Comparison of ENCODE assay signal across 8 cellular contexts in the genomic region with DNA sequence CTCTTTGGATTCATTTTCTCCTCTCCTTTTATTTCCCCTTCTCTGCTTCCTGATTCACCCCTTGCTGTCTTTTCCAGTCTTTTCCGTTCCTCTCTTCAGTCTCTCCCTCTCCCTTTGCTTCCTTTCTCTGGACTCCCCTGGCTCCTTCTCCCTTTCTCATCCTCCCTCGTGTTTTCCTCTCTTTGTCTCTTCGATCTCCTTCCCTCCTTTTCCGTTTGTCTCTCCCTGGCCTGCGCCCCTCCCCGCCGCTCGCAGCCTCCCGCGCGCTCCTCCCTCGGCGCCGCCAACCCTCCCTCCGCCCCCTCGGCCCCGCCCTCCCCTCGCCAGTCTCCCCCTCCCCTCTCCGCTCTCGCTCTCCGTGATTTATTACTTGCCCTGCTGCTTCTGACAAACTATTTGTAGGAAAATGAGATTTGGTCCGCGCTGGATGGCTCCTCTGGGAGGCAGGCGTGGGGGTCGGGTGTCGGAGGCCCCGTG. TPM values are rescaled to one million over a fixed set of nuclear protein-coding genes. Genes with fewer than 3 reads are reported as not detected.
DNase-seq lines count a peak whose midpoint lies in the region; ATAC-seq and TF ChIP-seq lines count a peak whose summit lies in the region.

No MANE protein-coding gene starts in this region.

- peaks cover 10% of the 10 kb centered on the region for H3K36me3 Mint-ChIP-seq in Calu3 (ENCODE audit: insufficient read depth, unreplicated experiment)
- no peaks in the 10 kb centered on the region for H3K36me3 Mint-ChIP-seq in activated naive CD8-positive, alpha-beta T cell treated with anti-CD3 and anti-CD28 coated beads for 36 hours

- H3K4me3 Mint-ChIP-seq in Calu3 (ENCODE audit: low read depth, unreplicated experiment): peak overlapping the region; percentile 80
- H3K4me3 Mint-ChIP-seq in activated naive CD8-positive, alpha-beta T cell treated with anti-CD3 and anti-CD28 coated beads for 36 hours: peak overlapping the region; percentile 63

- no peaks in the 10 kb centered on the region for H3K36me3 ChIP-seq in KMS-11 (ENCODE audit: insufficient read depth)
- no peaks in the 10 kb centered on the region for H3K36me3 ChIP-seq in RWPE2 (ENCODE audit: low read depth)
- H3K36me3 ChIP-seq in left ventricle myocardium inferior: no peaks in the 10 kb centered on the region
- H3K36me3 ChIP-seq in Karpas-422 (ENCODE audit: insufficient read depth, low read length): no peaks in the 10 kb centered on the region

- DNase-seq in Calu3: peak; percentile 71
- DNase-seq in RWPE2 (ENCODE audit: low spot score): no peak
- DNase-seq in activated naive CD8-positive, alpha-beta T cell treated with anti-CD3 and anti-CD28 coated beads for 36 hours: peak; percentile 41
- DNase-seq in left ventricle myocardium inferior: peak; percentile 52
- peak; percentile 76 for DNase-seq in retina
- no peak for DNase-seq in Karpas-422

- H3K27me3 ChIP-seq in KMS-11 (ENCODE audit: insufficient read depth, low read depth) (no peaks in the 10 kb centered on the region), RWPE2 (ENCODE audit: insufficient read depth, poor library complexity, severe bottlenecking) (no peaks in the 10 kb centered on the region), left ventricle myocardium inferior (ENCODE audit: low read depth) (no peaks in the 10 kb centered on the region), Karpas-422 (ENCODE audit: low read length) (no peaks in the 10 kb centered on the region)

- no peaks in the 10 kb centered on the region for H3K9me2 ChIP-seq in Karpas-422 (replicated peaks; ENCODE audit: insufficient read depth, low read length)

- peak overlapping the region; percentile 73 for H3K27ac Mint-ChIP-seq in Calu3 (ENCODE audit: unreplicated experiment)
- peak overlapping the region; percentile 52 for H3K27ac Mint-ChIP-seq in activated naive CD8-positive, alpha-beta T cell treated with anti-CD3 and anti-CD28 coated beads for 36 hours

- H3K4me1 ChIP-seq in KMS-11 (ENCODE audit: low read depth, poor library complexity, severe bottlenecking) (no peaks in the 10 kb centered on the region), RWPE2 (ENCODE audit: insufficient read depth, poor library complexity, severe bottlenecking) (peaks cover 23% of the 10 kb centered on the region), left ventricle myocardium inferior (peaks cover 19% of the 10 kb centered on the region), Karpas-422 (ENCODE audit: low read length) (no peaks in the 10 kb centered on the region)

- peak; percentile 47 for ATAC-seq in RWPE2 (ENCODE audit: low read depth)
- ATAC-seq in GM19328 (IDR thresholded peaks at IDR 0.05; ENCODE audit: unreplicated experiment): no peak

- no peak overlapping the region for H3K9ac ChIP-seq in KMS-11
- H3K9ac ChIP-seq in Karpas-422 (ENCODE audit: low read length): no peak overlapping the region

- intact Hi-C loops in Calu3 (cut with micrococcal nuclease; ENCODE audit: unreplicated experiment) (no loop called here), left ventricle myocardium inferior (cut with micrococcal nuclease) (no loop called here)

- H4K20me1 ChIP-seq in KMS-11 (ENCODE audit: insufficient read depth): no peaks in the 10 kb centered on the region
- H4K20me1 ChIP-seq in Karpas-422 (ENCODE audit: insufficient read depth, low read depth, low read length): no peaks in the 10 kb centered on the region

- no peak overlapping the region for H3K4me2 ChIP-seq in KMS-11
- H3K4me2 ChIP-seq in Karpas-422 (ENCODE audit: low read depth, low read length, poor library complexity, severe bottlenecking): no peak overlapping the region

- H3K79me2 ChIP-seq in KMS-11 (ENCODE audit: insufficient read depth, low read depth) (no peaks in the 10 kb centered on the region), Karpas-422 (ENCODE audit: low read length) (no peaks in the 10 kb centered on the region)

- H3K27me3 Mint-ChIP-seq in Calu3 (ENCODE audit: unreplicated experiment): no peaks in the 10 kb centered on the region
- peaks cover 17% of the 10 kb centered on the region for H3K27me3 Mint-ChIP-seq in activated naive CD8-positive, alpha-beta T cell treated with anti-CD3 and anti-CD28 coated beads for 36 hours

- CTCF ChIA-PET in Calu3 (lab: Charles Lee): no interaction called here

- H3K9me3 Mint-ChIP-seq in Calu3 (ENCODE audit: low read depth, unreplicated experiment): no peaks in the 10 kb centered on the region
- no peaks in the 10 kb centered on the region for H3K9me3 Mint-ChIP-seq in activated naive CD8-positive, alpha-beta T cell treated with anti-CD3 and anti-CD28 coated beads for 36 hours

- H3K4me1 Mint-ChIP-seq in Calu3 (ENCODE audit: low read depth, unreplicated experiment): peaks cover 33% of the 10 kb centered on the region
- H3K4me1 Mint-ChIP-seq in activated naive CD8-positive, alpha-beta T cell treated with anti-CD3 and anti-CD28 coated beads for 36 hours: peaks cover 14% of the 10 kb centered on the region

- BruUV-seq in Calu3 (replicated peaks; lab: Mats Ljungman, UMichigan): no TSS peak

- H3K9me3 ChIP-seq in RWPE2 (ENCODE audit: severe bottlenecking) (no peaks in the 10 kb centered on the region), left ventricle myocardium inferior (replicated peaks) (no peaks in the 10 kb centered on the region), Karpas-422 (ENCODE audit: low read length) (no peaks in the 10 kb centered on the region)

- TF ChIP-seq CTCF in Calu3 (IDR thresholded peaks at IDR 0.05; ENCODE audit: unreplicated experiment) (no peak), KMS-11 (conservative IDR thresholded peaks at IDR 0.05; ENCODE audit: low read depth, low read length) (no peak), RWPE2 (IDR thresholded peaks at IDR 0.05; ENCODE audit: poor library complexity, severe bottlenecking) (no peak), left ventricle myocardium inferior (IDR thresholded peaks at IDR 0.05; ENCODE audit: borderline replicate concordance) (no peak)

- H2AFZ ChIP-seq in KMS-11 (ENCODE audit: low read depth): peak overlapping the region; percentile 38
- no peak overlapping the region for H2AFZ ChIP-seq in Karpas-422 (ENCODE audit: low read length)

- H3K27ac ChIP-seq in KMS-11: no peak overlapping the region
- peak overlapping the region; percentile 100 for H3K27ac ChIP-seq in RWPE2 (ENCODE audit: poor library complexity, severe bottlenecking)
- peak overlapping the region; percentile 67 for H3K27ac ChIP-seq in left ventricle myocardium inferior (replicated peaks)
- no peak overlapping the region for H3K27ac ChIP-seq in Karpas-422 (ENCODE audit: low read length)

- H3K4me3 ChIP-seq in KMS-11 (IDR thresholded peaks at IDR 0.05; ENCODE audit: insufficient read depth, low read depth, low read length) (no peak overlapping the region), RWPE2 (ENCODE audit: severe bottlenecking) (peak overlapping the region; percentile 33), left ventricle myocardium inferior (peak overlapping the region; percentile 63), Karpas-422 (ENCODE audit: low read length) (no peak overlapping the region)

RNA-seq across cellular contexts. Expression of gene PAX8, which starts 46.0 kb away (rescaled TPM):
- total RNA-seq in Calu3 (2022) (12.2 and 14.5 TPM in 2 replicates), left ventricle myocardium inferior (0.44 TPM)
- total RNA-seq in activated naive CD8-positive, alpha-beta T cell treated with anti-CD3 and anti-CD28 coated beads for 36 hours: 1 to 10 TPM; 2.0 to 2.3 TPM
- total RNA-seq in Karpas-422 (2014; rRNA removed; shearing (Covaris generic); ENCODE audit: low replicate concordance): 0.90 and 1.5 TPM in 2 replicates

Comparison
In these comparisons a context has a peak if more than half of its experiments do, and no peak if none do; other contexts are left out.
1. DNase-seq: peak in Calu3 (single experiment), activated naive CD8-positive, alpha-beta T cell treated with anti-CD3 and anti-CD28 coated beads for 36 hours (single experiment), left ventricle myocardium inferior (single experiment) and retina (single experiment); none in RWPE2 (single experiment) and Karpas-422 (single experiment).
2. H3K27ac ChIP-seq: peak in RWPE2 (single experiment) and left ventricle myocardium inferior (single experiment); none in KMS-11 (single experiment) and Karpas-422 (single experiment).
3. H3K4me3 ChIP-seq: peak in RWPE2 (single experiment) and left ventricle myocardium inferior (single experiment); none in KMS-11 (single experiment) and Karpas-422 (single experiment).